17 cellular contexts compared by ENCODE assay signal in the genomic region with DNA sequence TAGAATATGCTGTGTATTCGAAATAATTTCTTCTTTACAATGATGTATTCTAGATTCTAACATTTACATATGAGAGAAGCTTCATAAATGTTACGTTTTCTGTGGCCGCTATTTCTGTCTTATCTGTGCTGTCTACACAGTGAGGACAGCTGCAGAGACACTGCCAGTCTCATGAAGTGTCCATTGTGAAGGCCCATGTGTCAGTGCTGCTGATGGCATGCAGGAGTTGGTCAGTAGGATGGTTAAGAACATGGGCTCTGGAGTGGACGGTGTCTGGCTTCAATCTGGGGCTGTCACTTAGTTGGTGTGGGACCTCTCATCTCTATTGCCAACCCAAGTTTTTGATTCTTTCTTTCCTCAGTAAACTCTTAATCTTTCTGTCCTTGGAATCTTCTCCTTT.
DNase-seq lines count a peak whose midpoint lies in the region; ATAC-seq, FAIRE-seq and TF ChIP-seq lines count a peak whose summit lies in the region.
"Had no signal": no experiment of that assay in that cellular context is flagged by ENCODE, and none has a peak within 500 bp of the region (broad histone marks: within the 10 kb centered on the region; RNA-seq: fewer than 3 reads in every experiment).

No MANE protein-coding gene starts in this region.

- H3K79me1 ChIP-seq in neuronal stem cell (ENCODE audit: low read depth, low read length): no peaks in the 10 kb centered on the region

- BruUV-seq in Panc1 (replicated peaks; lab: Mats Ljungman, UMichigan) (no TSS peak), mammary epithelial cell (replicated peaks; lab: Mats Ljungman, UMichigan) (no TSS peak)

- TF ChIP-seq CTCF in Panc1 (IDR thresholded peaks at IDR 0.05) (no peak), mammary epithelial cell (conservative IDR thresholded peaks at IDR 0.05 in 1 of 2, IDR thresholded peaks at IDR 0.05 in 1 of 2; ENCODE audit: extremely low read depth in 1 of 2, insufficient read depth in 1 of 2, low read depth in 1 of 2, low read length in 2 of 2) (no peak)

- ATAC-seq in Panc1: no peak
- ATAC-seq: HepG2 had no signal

- H3K4me2 ChIP-seq in mammary epithelial cell (ENCODE audit: insufficient read depth, low read depth, low read length): peak overlapping the region; percentile 9
- H3K4me2 ChIP-seq in neuronal stem cell (ENCODE audit: insufficient read depth, low read length, poor library complexity, severe bottlenecking): no peak overlapping the region
- H3K4me2 ChIP-seq: BLaER1 had no signal

- no peak overlapping the region for H4K8ac ChIP-seq in neuronal stem cell (ENCODE audit: low read depth, low read length)

- H3K9ac ChIP-seq in mammary epithelial cell (ENCODE audit: insufficient read depth, low read length) (no peak overlapping the region), neuronal stem cell (ENCODE audit: low read depth, low read length, poor library complexity) (no peak overlapping the region)
- H3K9ac ChIP-seq: BLaER1 had no signal

- DNase-seq in H54 (ENCODE audit: insufficient read length, low spot score) (no peak), Panc1 (ENCODE audit: low read depth, low spot score) (no peak), mammary epithelial cell (no peak), neuronal stem cell (ENCODE audit: low spot score) (no peak), ecto neural progenitor cell (ENCODE audit: low spot score) (no peak), NCI-H146 (lab: John Stamatoyannopoulos, UW) (no peak), frontal cortex (ENCODE audit: low spot score in 2 of 2) (no peak)
- DNase-seq: HFFc6, NCI-H1105 treated with DMSO at 0.1 percent for 48 hours, NCI-H187 treated with DMSO at 0.1 percent for 48 hours, NCI-H446 treated with DMSO at 0.1 percent for 48 hours, NCI-H748 treated with DMSO at 0.1 percent for 48 hours, PC-9, SIG-M5 had no signal

- POLR2A ChIA-PET in Panc1 (lab: Charles Lee): no interaction called here

- no peak overlapping the region for H3K14ac ChIP-seq in neuronal stem cell (ENCODE audit: low read length)

- peak overlapping the region; percentile 89 for H3K27ac ChIP-seq in Panc1 (ENCODE audit: low read length)
- H3K27ac ChIP-seq in mammary epithelial cell (ENCODE audit: insufficient read depth, low read depth, low read length): no peak overlapping the region
- no peak overlapping the region for H3K27ac ChIP-seq in neuronal stem cell (replicated peaks; ENCODE audit: low read length)
- H3K27ac ChIP-seq: BLaER1, PC-9 had no signal

- H3K4ac ChIP-seq in neuronal stem cell (ENCODE audit: low read length): no peak overlapping the region

- peak overlapping the region; percentile 10 to 41; a peak in 1 of 4 replicates for H3K4me3 ChIP-seq in Panc1 (ENCODE audit: low read depth in 2 of 2, low read length in 2 of 2)
- no peak overlapping the region for H3K4me3 ChIP-seq in mammary epithelial cell (replicated peaks in 1 of 3; ENCODE audit: insufficient read depth in 1 of 3, low read depth in 2 of 3, low read length in 3 of 3)
- H3K4me3 ChIP-seq in neuronal stem cell (ENCODE audit: low read length in 2 of 2): no peak overlapping the region
- H3K4me3 ChIP-seq: BLaER1, PC-9 had no signal

- H3K4me1 ChIP-seq in Panc1 (ENCODE audit: control insufficient read depth, insufficient read depth, low read length) (peaks cover 50% of the 10 kb centered on the region), mammary epithelial cell (ENCODE audit: insufficient read depth, low read length) (peaks cover 12% of the 10 kb centered on the region), neuronal stem cell (ENCODE audit: control insufficient read depth in 2 of 2, insufficient read depth in 1 of 2, low read depth in 1 of 2, low read length in 2 of 2) (peaks cover 0 to 3% of the 10 kb centered on the region in 2 donors)
- H3K4me1 ChIP-seq: BLaER1 had no signal

- H3K36me3 ChIP-seq in Panc1 (ENCODE audit: control insufficient read depth, insufficient read depth, low read length) (no peaks in the 10 kb centered on the region), mammary epithelial cell (ENCODE audit: insufficient read depth, low read length) (no peaks in the 10 kb centered on the region), neuronal stem cell (replicated peaks in 1 of 2; ENCODE audit: control insufficient read depth in 2 of 2, insufficient read depth in 2 of 2, low read length in 2 of 2) (no peaks in the 10 kb centered on the region)
- H3K36me3 ChIP-seq: BLaER1 had no signal

- H2AFZ ChIP-seq in mammary epithelial cell (ENCODE audit: low read depth, low read length) (no peak overlapping the region), neuronal stem cell (ENCODE audit: low read length) (no peak overlapping the region)
- H2AFZ ChIP-seq: PC-9 had no signal

- no peak for TF ChIP-seq POLR2A in H54 (IDR thresholded peaks at IDR 0.05; ENCODE audit: low read depth, low read length)

- peak overlapping the region; percentile 52 for H3K18ac ChIP-seq in neuronal stem cell (ENCODE audit: low read length)

- intact Hi-C loops in Panc1 (cut with micrococcal nuclease; ENCODE audit: unreplicated experiment): loop anchor here (10.0 kb wide), 1 partner anchor 134 kb away; a partner anchor contains a TSS
- intact Hi-C loops in mammary epithelial cell (cut with micrococcal nuclease): no loop called here

- H3K79me2 ChIP-seq in mammary epithelial cell (ENCODE audit: insufficient read depth, low read length): no peaks in the 10 kb centered on the region

- H3K9me3 ChIP-seq in Panc1 (ENCODE audit: control insufficient read depth, insufficient read depth, low read depth, low read length) (no peaks in the 10 kb centered on the region), mammary epithelial cell (replicated peaks; ENCODE audit: insufficient read depth, low read length) (no peaks in the 10 kb centered on the region), neuronal stem cell (replicated peaks in 1 of 2; ENCODE audit: control insufficient read depth in 2 of 2, insufficient read depth in 1 of 2, low read depth in 1 of 2, low read length in 2 of 2) (no peaks in the 10 kb centered on the region)
- H3K9me3 ChIP-seq: BLaER1 had no signal

- dilution Hi-C loops in mammary epithelial cell (cut with HindIII; ENCODE audit: low sequenced_read_pairs): no loop called here

- H4K91ac ChIP-seq in neuronal stem cell (ENCODE audit: low read depth, low read length, poor library complexity): no peak overlapping the region

- no peaks in the 10 kb centered on the region for H3K27me3 ChIP-seq in Panc1 (ENCODE audit: control insufficient read depth, insufficient read depth, low read length)
- no peaks in the 10 kb centered on the region for H3K27me3 ChIP-seq in mammary epithelial cell (ENCODE audit: insufficient read depth, low read length)
- no peaks in the 10 kb centered on the region for H3K27me3 ChIP-seq in neuronal stem cell (ENCODE audit: control insufficient read depth in 3 of 3, insufficient read depth in 3 of 3, low read depth in 1 of 3, low read length in 3 of 3)
- H3K27me3 ChIP-seq: BLaER1 had no signal

- no peak overlapping the region for H3K23ac ChIP-seq in neuronal stem cell (ENCODE audit: low read depth, low read length, poor library complexity)

- H2AK5ac ChIP-seq in neuronal stem cell (ENCODE audit: low read depth, low read length): no peak overlapping the region

- in situ Hi-C loops in Panc1 (cut with HindIII; ENCODE audit: low pct_unique_long_range_greater_than_20kb, low sequenced_read_pairs) (no loop called here), mammary epithelial cell (cut with MboI; ENCODE audit: low sequenced_read_pairs in 2 of 2) (no loop called here)

- no peak overlapping the region for H2BK15ac ChIP-seq in neuronal stem cell (ENCODE audit: low read length)

- no peak overlapping the region for H2BK12ac ChIP-seq in neuronal stem cell (ENCODE audit: low read length)

- FAIRE-seq in H54 (lab: Jason Lieb, UNC) (peak; percentile 48), frontal cortex (lab: Jason Lieb, UNC) (no peak)
- FAIRE-seq: H1, HepG2 had no signal

- H2BK120ac ChIP-seq in neuronal stem cell (ENCODE audit: low read depth, low read length): no peak overlapping the region

- H4K20me1 ChIP-seq in mammary epithelial cell (ENCODE audit: insufficient read depth, low read length): no peaks in the 10 kb centered on the region
- H4K20me1 ChIP-seq: BLaER1 had no signal

- CTCF ChIA-PET in Panc1 (lab: Charles Lee) (no interaction called here), mammary epithelial cell (lab: Charles Lee; ENCODE audit: low non-redundant PET) (no interaction called here)

- 71% methylated on average over 4 of the region's 4 CpGs for WGBS in mammary epithelial cell (ENCODE audit: low coverage, missing lambda C conversion rate)
- WGBS in neuronal stem cell (ENCODE audit: extremely low coverage in 2 of 2, insufficient read length in 2 of 2, insufficient replicate concordance in 1 of 2), 2 donors: no CpG with 5 or more reads among the region's 4 CpGs

- no peak overlapping the region for H2BK5ac ChIP-seq in neuronal stem cell (ENCODE audit: low read length)

Comparison
In these comparisons a context has a peak if more than half of its experiments do, and no peak if none do; other contexts are left out.
1. H3K4me3 ChIP-seq: peak in Panc1 (2 of 2); none in mammary epithelial cell (0 of 3) and neuronal stem cell (0 of 2).